8 cellular contexts compared by ENCODE assay signal in genomic region chr20:51372176-51372803, GRCh38.
DNase-seq lines count a peak whose midpoint lies in the region; FAIRE-seq and TF ChIP-seq lines count a peak whose summit lies in the region.

No MANE protein-coding gene starts in this region.

- no peak overlapping the region for H3K4me3 ChIP-seq in cardiac fibroblast (replicated peaks in 1 of 2; ENCODE audit: low read depth in 2 of 2, low read length in 2 of 2)

- peak; percentile 81 for DNase-seq in A172 (ENCODE audit: low spot score)
- DNase-seq in GM12892 (ENCODE audit: insufficient read length): peak; percentile 69
- peak; percentile 9 for DNase-seq in NCI-H146 treated with DMSO at 0.1 percent for 48 hours (lab: John Stamatoyannopoulos, UW; ENCODE audit: unreplicated experiment)
- peak; percentile 13 to 38 (median 20) for DNase-seq in activated CD4-positive, CD25-positive, alpha-beta regulatory T cell (lab: John Stamatoyannopoulos, UW)
- peak; percentile 76 to 78 for DNase-seq in cardiac fibroblast (ENCODE audit: low read depth in 2 of 2)
- peak; percentile 42 for DNase-seq in kidney glomerular epithelial cell (lab: John Stamatoyannopoulos, UW)
- peak; percentile 31 for DNase-seq in stimulated activated CD4-positive, alpha-beta T cell treated with anti-CD3 and anti-CD28 coated beads, Interleukin-2, amount 100 ng/mL, for 4 hours (ENCODE audit: low read depth)
- no peak for DNase-seq in NOMO-1 treated with DMSO at 0.1 percent for 48 hours (lab: John Stamatoyannopoulos, UW; ENCODE audit: unreplicated experiment)

- FAIRE-seq in GM12892 (lab: Jason Lieb, UNC): peak; percentile 9

- peak; percentile 89 for TF ChIP-seq CTCF in cardiac fibroblast (IDR thresholded peaks at IDR 0.05; ENCODE audit: low read depth, low read length)

- no peak for TF ChIP-seq POLR2A in GM12892 (IDR thresholded peaks at IDR 0.05; ENCODE audit: low read depth, low read length)
